In the genomic region with DNA sequence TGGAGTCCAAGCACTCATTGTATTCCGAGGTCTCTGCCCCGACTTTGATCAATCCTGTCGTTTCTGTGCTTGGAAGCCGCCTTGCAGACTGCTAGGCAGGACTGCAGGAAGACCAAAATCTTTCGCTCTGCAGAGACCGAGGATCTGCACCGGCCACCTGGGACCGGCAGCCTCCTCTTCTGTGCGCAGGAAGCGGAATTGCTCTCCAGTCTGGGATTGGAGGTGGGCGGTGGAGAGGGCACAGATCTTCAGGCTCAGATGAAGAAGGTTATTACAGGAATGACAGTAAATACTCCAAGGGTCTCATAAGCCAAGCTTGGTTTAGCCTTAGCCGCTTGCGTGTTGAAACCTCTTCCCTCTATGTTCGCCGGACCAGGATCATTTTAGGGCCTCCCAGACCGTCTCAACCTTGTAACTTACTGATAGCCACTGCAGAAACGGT, we compare ENCODE assay signal across 8 cellular contexts. TPM values are rescaled to one million over a fixed set of nuclear protein-coding genes. Genes with fewer than 3 reads are reported as not detected.
DNase-seq lines count a peak whose midpoint lies in the region; ATAC-seq lines count a peak whose summit lies in the region.

No MANE protein-coding gene starts in this region.

- peak overlapping the region; percentile 7 for H3K9ac ChIP-seq in rectal smooth muscle tissue (ENCODE audit: low read length)

- peak overlapping the region; percentile 65 for H3K27ac Mint-ChIP-seq in activated CD4-positive, alpha-beta T cell treated with anti-CD3 and anti-CD28 coated beads for 36 hours

- peaks cover 9% of the 10 kb centered on the region for H3K4me1 ChIP-seq in rectal smooth muscle tissue (ENCODE audit: control insufficient read depth, insufficient read depth, low read length)

- CTCF ChIA-PET in activated CD4-positive, alpha-beta T cell treated with anti-CD3 and anti-CD28 coated beads for 36 hours (lab: Charles Lee): interaction anchor here (0.8 to 3.9 kb wide), 4 partner anchors 16 to 33 kb away, joined by 3 to 39 read pairs (median 4); no protein-coding TSS in a partner anchor

- H3K27ac ChIP-seq in rectal smooth muscle tissue (ENCODE audit: low read depth, low read length): no peak overlapping the region

- peak overlapping the region; percentile 83 for H3K4me3 Mint-ChIP-seq in activated CD4-positive, alpha-beta T cell treated with anti-CD3 and anti-CD28 coated beads for 36 hours

- H3K36me3 Mint-ChIP-seq in activated CD4-positive, alpha-beta T cell treated with anti-CD3 and anti-CD28 coated beads for 36 hours (ENCODE audit: low read depth): peaks cover 20% of the 10 kb centered on the region

- intact Hi-C loops in activated CD4-positive, alpha-beta T cell treated with anti-CD3 and anti-CD28 coated beads for 36 hours (cut with DNase I, micrococcal nuclease): loop anchor here (1.0 to 10.0 kb wide), 6 partner anchors 15 to 1174 kb away; a partner anchor contains a TSS

- H3K4me1 Mint-ChIP-seq in activated CD4-positive, alpha-beta T cell treated with anti-CD3 and anti-CD28 coated beads for 36 hours: peaks cover 31% of the 10 kb centered on the region

- ATAC-seq in activated CD4-positive, alpha-beta T cell treated with anti-CD3 and anti-CD28 coated beads for 36 hours: no peak

- H3K36me3 ChIP-seq in rectal smooth muscle tissue (ENCODE audit: control insufficient read depth, insufficient read depth, low read length): no peaks in the 10 kb centered on the region

- H3K27me3 ChIP-seq in rectal smooth muscle tissue (ENCODE audit: control insufficient read depth, insufficient read depth, low read length): no peaks in the 10 kb centered on the region

- peaks cover 7% of the 10 kb centered on the region for H3K27me3 Mint-ChIP-seq in activated CD4-positive, alpha-beta T cell treated with anti-CD3 and anti-CD28 coated beads for 36 hours

- POLR2A ChIA-PET in activated CD4-positive, alpha-beta T cell treated with anti-CD3 and anti-CD28 coated beads for 36 hours (lab: Charles Lee): interaction anchor here (1.1 kb wide), 1 partner anchor 94 kb away, joined by 3 read pairs; no protein-coding TSS in a partner anchor

- DNase-seq in activated CD4-positive, alpha-beta T cell treated with anti-CD3 and anti-CD28 coated beads for 36 hours: peak; percentile 39
- DNase-seq in activated CD4-positive, alpha-beta T cell treated with anti-CD3 and anti-CD28 coated beads, Interleukin-2, amount 50 U/mL, for 1 hour: no peak
- peak; percentile 3 for DNase-seq in NCI-H510A (lab: John Stamatoyannopoulos, UW)
- DNase-seq in amniotic epithelial cell (ENCODE audit: low read depth): peak; percentile 24
- peak; percentile 26 for DNase-seq in hepatic stellate cell (ENCODE audit: low spot score)
- no peak for DNase-seq in NCI-H1048 (lab: John Stamatoyannopoulos, UW)
- no peak for DNase-seq in NCI-H1694 treated with DMSO at 0.1 percent for 48 hours (lab: John Stamatoyannopoulos, UW)

- peak overlapping the region; percentile 89 for H3K4me3 ChIP-seq in rectal smooth muscle tissue (ENCODE audit: low read length)

- no peaks in the 10 kb centered on the region for H3K9me3 Mint-ChIP-seq in activated CD4-positive, alpha-beta T cell treated with anti-CD3 and anti-CD28 coated beads for 36 hours (ENCODE audit: low read depth)

RNA-seq across cellular contexts. Expression of a gene that starts 1.0 kb away (rescaled TPM):
- 10 to 100 TPM; 46.7 to 57.9 TPM for total RNA-seq in activated CD4-positive, alpha-beta T cell treated with anti-CD3 and anti-CD28 coated beads for 36 hours

RNA-seq across cellular contexts. Expression of a gene that starts 29.2 kb away (rescaled TPM):
- total RNA-seq in activated CD4-positive, alpha-beta T cell treated with anti-CD3 and anti-CD28 coated beads for 36 hours: 10 to 100 TPM; 18.5 to 21.1 TPM

Comparison
In these comparisons a context has a peak if more than half of its experiments do, and no peak if none do; other contexts are left out.
1. DNase-seq: peak in activated CD4-positive, alpha-beta T cell treated with anti-CD3 and anti-CD28 coated beads for 36 hours (single experiment), NCI-H510A (single experiment), amniotic epithelial cell (single experiment) and hepatic stellate cell (single experiment); none in activated CD4-positive, alpha-beta T cell treated with anti-CD3 and anti-CD28 coated beads, Interleukin-2, amount 50 U/mL, for 1 hour (single experiment), NCI-H1048 (single experiment) and NCI-H1694 treated with DMSO at 0.1 percent for 48 hours (single experiment).